Comparison of ENCODE assay signal across 8 cellular contexts in genomic region chr1:112396668-112397025, GRCh38. TPM values are rescaled to one million over a fixed set of nuclear protein-coding genes. Genes with fewer than 3 reads are reported as not detected.
DNase-seq lines count a peak whose midpoint lies in the region; ATAC-seq lines count a peak whose summit lies in the region.

No MANE protein-coding gene starts in this region.

- WGBS in esophagus, 2 donors = 0% methylated on average over 9 of the region's 9 CpGs
- no CpG with 5 or more reads among the region's 9 CpGs for whole genome bisulfite sequencing in trophoblast cell (ENCODE audit: extremely low coverage, insufficient coverage, insufficient read length)

- H3K18ac ChIP-seq in trophoblast cell (ENCODE audit: low read length) = peak overlapping the region; percentile 74

- H3K4me3 ChIP-seq in esophagus (ENCODE audit: low read depth in 1 of 2, low read length in 2 of 2) = peak overlapping the region; percentile 74 to 100
- H3K4me3 ChIP-seq in trophoblast cell (ENCODE audit: low read depth, low read length) = peak overlapping the region; percentile 88

- H3K4ac ChIP-seq in trophoblast cell (ENCODE audit: low read depth, low read length) = peak overlapping the region; percentile 63

- H2AFZ ChIP-seq in trophoblast cell (ENCODE audit: insufficient read depth, low read length, poor library complexity) = peak overlapping the region; percentile 59

- peaks cover 14% of the 10 kb centered on the region for H3K79me2 ChIP-seq in trophoblast cell (ENCODE audit: control insufficient read depth, insufficient read depth, low read length, poor library complexity)

- peak overlapping the region; percentile 33 for H2AK5ac ChIP-seq in trophoblast cell (ENCODE audit: low read length)

- H3K23ac ChIP-seq in trophoblast cell (ENCODE audit: low read length) = no peak overlapping the region

- peak overlapping the region; percentile 92 to 98 for H3K27ac ChIP-seq in esophagus (ENCODE audit: low read depth in 2 of 2, low read length in 1 of 2)
- H3K27ac ChIP-seq in trophoblast cell (ENCODE audit: low read depth, low read length) = peak overlapping the region; percentile 81

- peak overlapping the region; percentile 86 for H3K14ac ChIP-seq in trophoblast cell (ENCODE audit: low read length)

- ATAC-seq in HG02798 (IDR thresholded peaks at IDR 0.05; ENCODE audit: poor library complexity, unreplicated experiment) = no peak

- H2BK5ac ChIP-seq in trophoblast cell (ENCODE audit: low read depth, low read length, poor library complexity) = peak overlapping the region; percentile 76

- H3K36me3 ChIP-seq in esophagus (ENCODE audit: control insufficient read depth in 2 of 2, insufficient read depth in 2 of 2, low read length in 1 of 2) (no peaks in the 10 kb centered on the region), trophoblast cell (ENCODE audit: control insufficient read depth in 1 of 2, insufficient read depth in 2 of 2, low read length in 2 of 2) (no peaks in the 10 kb centered on the region)

- H3K27me3 ChIP-seq in esophagus (ENCODE audit: control insufficient read depth in 1 of 2, insufficient read depth in 2 of 2, low read length in 2 of 2) = no peaks in the 10 kb centered on the region
- no peaks in the 10 kb centered on the region for H3K27me3 ChIP-seq in trophoblast cell (ENCODE audit: insufficient read depth, low read length)

- no peaks in the 10 kb centered on the region for H3K9me3 ChIP-seq in esophagus (ENCODE audit: control insufficient read depth in 2 of 2, insufficient read depth in 1 of 2, low read depth in 1 of 2, low read length in 1 of 2)
- no peaks in the 10 kb centered on the region for H3K9me3 ChIP-seq in trophoblast cell (ENCODE audit: insufficient read depth, low read depth, low read length)

- H3K79me1 ChIP-seq in trophoblast cell (ENCODE audit: low read length) = peaks cover 23% of the 10 kb centered on the region

- DNase-seq in NCI-H1417 (lab: John Stamatoyannopoulos, UW) (peak; percentile 31 to 68 (median 64)), NCI-H1417 treated with DMSO at 0.1 percent for 48 hours (lab: John Stamatoyannopoulos, UW) (no peak), RPMI7951 (ENCODE audit: low read depth) (peak; percentile 24), trophoblast cell (peak in 1 of 2 donors; percentile 11), epidermal melanocyte (ENCODE audit: insufficient read length, low spot score) (no peak), NCI-H2029 (lab: John Stamatoyannopoulos, UW) (no peak)

- H3K4me1 ChIP-seq in esophagus (ENCODE audit: control insufficient read depth in 2 of 2, insufficient read depth in 2 of 2, low read length in 1 of 2) (peaks cover 0 to 5% of the 10 kb centered on the region in 2 donors), trophoblast cell (ENCODE audit: control insufficient read depth in 1 of 2, insufficient read depth in 2 of 2, low read length in 2 of 2) (peaks cover 5 to 12% of the 10 kb centered on the region in 2 experiments)

- H4K12ac ChIP-seq in trophoblast cell (ENCODE audit: low read depth, low read length) = no peak overlapping the region

- peak overlapping the region; percentile 63 for H2BK120ac ChIP-seq in trophoblast cell (ENCODE audit: insufficient read depth, low read length, poor library complexity)

- peak overlapping the region; percentile 86 for H4K8ac ChIP-seq in trophoblast cell (ENCODE audit: low read depth, low read length)

- peak overlapping the region; percentile 69 for H3K4me2 ChIP-seq in trophoblast cell (ENCODE audit: low read length)

- peak overlapping the region; percentile 88 for H3K9ac ChIP-seq in trophoblast cell (ENCODE audit: low read length)

- H2BK12ac ChIP-seq in trophoblast cell (ENCODE audit: low read length) = peak overlapping the region; percentile 56

- H4K91ac ChIP-seq in trophoblast cell (ENCODE audit: low read depth, low read length) = peak overlapping the region; percentile 71

RNA-seq across cellular contexts. Expression of gene CTTNBP2NL, which starts 0.6 kb away (rescaled TPM):
- total RNA-seq in RPMI7951 (2014; rRNA removed; shearing (Covaris generic)) = 9.9 and 11.9 TPM in 2 replicates
- polyA plus RNA-seq in esophagus = 10 to 100 TPM in 1 of 2 donors, 1 to 10 TPM in 1; 9.4 to 14.0 TPM
- 20.2 and 20.9 TPM in 2 replicates for polyA plus RNA-seq in trophoblast cell (2013)

Comparison
In these comparisons a context has a peak if more than half of its experiments do, and no peak if none do; other contexts are left out.
1. DNase-seq: peak in NCI-H1417 (3 of 3) and RPMI7951 (single experiment); none in NCI-H1417 treated with DMSO at 0.1 percent for 48 hours (single experiment), epidermal melanocyte (single experiment) and NCI-H2029 (single experiment).